In the genomic region with DNA sequence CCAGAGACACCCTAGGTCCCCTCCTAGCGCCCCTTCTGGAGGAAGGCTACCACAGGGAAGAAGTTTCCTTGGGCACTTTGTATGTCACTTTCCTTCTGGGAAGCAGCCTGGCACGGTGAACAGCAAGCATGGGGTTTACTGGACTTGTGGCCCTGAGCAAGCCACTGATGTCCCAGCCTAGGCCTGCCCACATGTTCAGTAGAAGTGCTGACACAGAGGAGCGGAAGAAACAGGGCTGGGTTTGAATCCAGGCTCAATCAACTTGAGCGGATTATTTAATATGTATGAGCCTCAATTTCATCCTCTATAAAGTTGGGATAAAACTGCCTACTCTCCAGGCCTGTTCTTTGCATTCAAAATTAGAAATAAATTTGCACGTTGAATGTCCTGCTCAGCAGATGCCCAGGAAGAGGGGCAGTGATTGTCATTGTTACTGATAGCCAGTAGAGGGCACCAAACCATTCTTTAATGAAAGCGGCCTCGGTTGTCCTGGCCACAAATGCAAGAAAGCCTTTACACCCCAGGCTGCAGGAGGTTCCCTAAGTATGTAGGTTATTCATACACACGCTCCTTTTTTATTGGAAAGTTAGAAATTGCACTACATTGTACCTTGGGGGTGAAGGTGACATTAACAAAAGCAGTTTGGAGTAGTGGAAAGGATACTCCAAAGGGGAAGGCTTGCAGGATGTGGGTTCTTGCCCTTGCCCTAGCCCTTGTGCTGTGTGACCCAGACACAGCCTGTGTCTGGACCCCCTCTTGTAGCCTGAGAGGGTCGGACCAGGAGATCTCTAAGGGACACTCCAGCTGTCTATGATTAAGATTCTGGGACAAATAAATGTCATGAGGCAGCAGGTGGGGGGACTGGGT, we compare ENCODE assay signal across 2 cellular contexts.
TF ChIP-seq lines count a peak whose summit lies in the region.

No MANE protein-coding gene starts in this region.

TF ChIP-seq in WTC11, 78 proteins besides CTCF, POLR2A, EP300 and RAD21 (continued from another document):
- TF ChIP-seq, protein P1, sequence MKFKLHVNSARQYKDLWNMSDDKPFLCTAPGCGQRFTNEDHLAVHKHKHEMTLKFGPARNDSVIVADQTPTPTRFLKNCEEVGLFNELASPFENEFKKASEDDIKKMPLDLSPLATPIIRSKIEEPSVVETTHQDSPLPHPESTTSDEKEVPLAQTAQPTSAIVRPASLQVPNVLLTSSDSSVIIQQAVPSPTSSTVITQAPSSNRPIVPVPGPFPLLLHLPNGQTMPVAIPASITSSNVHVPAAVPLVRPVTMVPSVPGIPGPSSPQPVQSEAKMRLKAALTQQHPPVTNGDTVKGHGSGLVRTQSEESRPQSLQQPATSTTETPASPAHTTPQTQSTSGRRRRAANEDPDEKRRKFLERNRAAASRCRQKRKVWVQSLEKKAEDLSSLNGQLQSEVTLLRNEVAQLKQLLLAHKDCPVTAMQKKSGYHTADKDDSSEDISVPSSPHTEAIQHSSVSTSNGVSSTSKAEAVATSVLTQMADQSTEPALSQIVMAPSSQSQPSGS (CRISPR knock-in tag; IDR thresholded peaks at IDR 0.05; ENCODE audit: borderline replicate concordance, low read depth): no peak
- TF ChIP-seq, protein P2, sequence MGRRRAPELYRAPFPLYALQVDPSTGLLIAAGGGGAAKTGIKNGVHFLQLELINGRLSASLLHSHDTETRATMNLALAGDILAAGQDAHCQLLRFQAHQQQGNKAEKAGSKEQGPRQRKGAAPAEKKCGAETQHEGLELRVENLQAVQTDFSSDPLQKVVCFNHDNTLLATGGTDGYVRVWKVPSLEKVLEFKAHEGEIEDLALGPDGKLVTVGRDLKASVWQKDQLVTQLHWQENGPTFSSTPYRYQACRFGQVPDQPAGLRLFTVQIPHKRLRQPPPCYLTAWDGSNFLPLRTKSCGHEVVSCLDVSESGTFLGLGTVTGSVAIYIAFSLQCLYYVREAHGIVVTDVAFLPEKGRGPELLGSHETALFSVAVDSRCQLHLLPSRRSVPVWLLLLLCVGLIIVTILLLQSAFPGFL (CRISPR knock-in tag; IDR thresholded peaks at IDR 0.05; ENCODE audit: borderline replicate concordance): no peak
- no peak for TF ChIP-seq NR2C2 (CRISPR knock-in tag; IDR thresholded peaks at IDR 0.05)
- no peak for TF ChIP-seq ZNF121 (CRISPR knock-in tag; IDR thresholded peaks at IDR 0.05)
- no peak for TF ChIP-seq GTF2I (CRISPR knock-in tag; conservative IDR thresholded peaks at IDR 0.05)
- no peak for TF ChIP-seq SMAD4 (CRISPR knock-in tag; IDR thresholded peaks at IDR 0.05)
- no peak for TF ChIP-seq SMAD3 (CRISPR knock-in tag; IDR thresholded peaks at IDR 0.05; ENCODE audit: borderline replicate concordance)
- TF ChIP-seq, protein P3, sequence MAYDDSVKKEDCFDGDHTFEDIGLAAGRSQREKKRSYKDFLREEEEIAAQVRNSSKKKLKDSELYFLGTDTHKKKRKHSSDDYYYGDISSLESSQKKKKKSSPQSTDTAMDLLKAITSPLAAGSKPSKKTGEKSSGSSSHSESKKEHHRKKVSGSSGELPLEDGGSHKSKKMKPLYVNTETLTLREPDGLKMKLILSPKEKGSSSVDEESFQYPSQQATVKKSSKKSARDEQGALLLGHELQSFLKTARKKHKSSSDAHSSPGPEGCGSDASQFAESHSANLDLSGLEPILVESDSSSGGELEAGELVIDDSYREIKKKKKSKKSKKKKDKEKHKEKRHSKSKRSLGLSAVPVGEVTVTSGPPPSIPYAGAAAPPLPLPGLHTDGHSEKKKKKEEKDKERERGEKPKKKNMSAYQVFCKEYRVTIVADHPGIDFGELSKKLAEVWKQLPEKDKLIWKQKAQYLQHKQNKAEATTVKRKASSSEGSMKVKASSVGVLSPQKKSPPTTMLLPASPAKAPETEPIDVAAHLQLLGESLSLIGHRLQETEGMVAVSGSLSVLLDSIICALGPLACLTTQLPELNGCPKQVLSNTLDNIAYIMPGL (CRISPR knock-in tag; IDR thresholded peaks at IDR 0.05): no peak
- no peak for TF ChIP-seq ELF4 (CRISPR knock-in tag; IDR thresholded peaks at IDR 0.05; ENCODE audit: low read depth)
- TF ChIP-seq, protein P4, sequence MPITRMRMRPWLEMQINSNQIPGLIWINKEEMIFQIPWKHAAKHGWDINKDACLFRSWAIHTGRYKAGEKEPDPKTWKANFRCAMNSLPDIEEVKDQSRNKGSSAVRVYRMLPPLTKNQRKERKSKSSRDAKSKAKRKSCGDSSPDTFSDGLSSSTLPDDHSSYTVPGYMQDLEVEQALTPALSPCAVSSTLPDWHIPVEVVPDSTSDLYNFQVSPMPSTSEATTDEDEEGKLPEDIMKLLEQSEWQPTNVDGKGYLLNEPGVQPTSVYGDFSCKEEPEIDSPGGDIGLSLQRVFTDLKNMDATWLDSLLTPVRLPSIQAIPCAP (CRISPR knock-in tag; IDR thresholded peaks at IDR 0.05): no peak
- no peak for TF ChIP-seq ZNF219 (CRISPR knock-in tag; IDR thresholded peaks at IDR 0.05; ENCODE audit: borderline replicate concordance)

TF ChIP-seq in liver, 16 proteins besides CTCF, POLR2A, EP300 and RAD21 (continued from another document):
- TF ChIP-seq, protein P5, sequence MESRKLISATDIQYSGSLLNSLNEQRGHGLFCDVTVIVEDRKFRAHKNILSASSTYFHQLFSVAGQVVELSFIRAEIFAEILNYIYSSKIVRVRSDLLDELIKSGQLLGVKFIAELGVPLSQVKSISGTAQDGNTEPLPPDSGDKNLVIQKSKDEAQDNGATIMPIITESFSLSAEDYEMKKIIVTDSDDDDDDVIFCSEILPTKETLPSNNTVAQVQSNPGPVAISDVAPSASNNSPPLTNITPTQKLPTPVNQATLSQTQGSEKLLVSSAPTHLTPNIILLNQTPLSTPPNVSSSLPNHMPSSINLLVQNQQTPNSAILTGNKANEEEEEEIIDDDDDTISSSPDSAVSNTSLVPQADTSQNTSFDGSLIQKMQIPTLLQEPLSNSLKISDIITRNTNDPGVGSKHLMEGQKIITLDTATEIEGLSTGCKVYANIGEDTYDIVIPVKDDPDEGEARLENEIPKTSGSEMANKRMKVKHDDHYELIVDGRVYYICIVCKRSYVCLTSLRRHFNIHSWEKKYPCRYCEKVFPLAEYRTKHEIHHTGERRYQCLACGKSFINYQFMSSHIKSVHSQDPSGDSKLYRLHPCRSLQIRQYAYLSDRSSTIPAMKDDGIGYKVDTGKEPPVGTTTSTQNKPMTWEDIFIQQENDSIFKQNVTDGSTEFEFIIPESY (IDR thresholded peaks at IDR 0.05): no peak
- no peak for TF ChIP-seq NR2F2 (IDR thresholded peaks at IDR 0.05)
- no peak for TF ChIP-seq HNF4A (conservative IDR thresholded peaks at IDR 0.05)
- TF ChIP-seq SP1 (IDR thresholded peaks at IDR 0.05): no peak
TF ChIP-seq in liver: peak in this region for 0.
